In the genomic region with DNA sequence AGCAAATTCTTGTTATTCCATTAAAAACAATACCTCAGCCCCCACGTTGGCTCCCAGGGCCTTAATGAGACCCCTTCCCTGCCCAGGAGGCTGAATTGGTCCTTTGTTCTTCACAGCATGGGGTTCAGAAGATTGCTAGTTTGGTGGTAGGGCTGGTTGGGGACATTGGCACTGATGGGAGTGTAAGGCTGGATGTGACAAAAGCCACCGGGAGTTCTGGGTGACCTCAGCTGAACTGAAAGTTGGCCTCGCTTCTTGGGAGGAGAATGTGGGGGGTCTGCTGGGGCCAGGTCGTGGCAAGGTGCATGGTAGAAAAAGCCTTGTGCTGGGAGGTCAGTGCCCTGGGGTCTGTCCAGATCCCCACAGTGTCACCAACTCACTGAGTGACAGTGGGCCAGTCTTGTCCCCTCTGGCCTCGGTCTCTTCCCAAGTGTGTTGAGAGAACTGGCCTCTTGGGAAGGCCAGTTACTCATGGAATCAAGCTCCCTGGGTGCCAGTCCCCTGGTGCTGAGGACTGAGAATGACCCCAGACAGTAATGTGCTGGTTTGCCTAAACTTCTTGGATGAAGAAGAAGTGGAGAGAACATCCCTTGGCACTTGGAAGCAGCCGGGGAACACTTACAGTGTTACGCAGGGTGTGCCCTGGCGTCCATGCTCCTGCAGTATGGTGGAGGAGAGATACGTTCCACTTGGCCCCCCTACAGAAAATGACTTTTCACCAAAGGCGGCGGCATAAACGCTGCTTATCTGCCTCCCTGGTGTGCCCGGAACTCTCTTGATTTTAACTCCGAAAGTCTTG, we compare ENCODE assay signal across 14 cellular contexts.
DNase-seq lines count a peak whose midpoint lies in the region; ATAC-seq, FAIRE-seq and TF ChIP-seq lines count a peak whose summit lies in the region.
"Had no signal": no experiment of that assay in that cellular context is flagged by ENCODE, and none has a peak within 500 bp of the region (broad histone marks: within the 10 kb centered on the region; RNA-seq: fewer than 3 reads in every experiment).

No MANE protein-coding gene starts in this region.

- no peak for TF ChIP-seq EP300 in H1 (IDR thresholded peaks at IDR 0.05; ENCODE audit: borderline replicate concordance in 1 of 2, low read depth in 2 of 2, low read length in 2 of 2)

- no peak for TF ChIP-seq RAD21 in H1 (IDR thresholded peaks at IDR 0.05 in 1 of 2, conservative IDR thresholded peaks at IDR 0.05 in 1 of 2; ENCODE audit: low read depth in 2 of 2, low read length in 2 of 2)

- H2AK5ac ChIP-seq in H1 (ENCODE audit: low read depth, low read length): no peak overlapping the region

- no peak overlapping the region for H2BK20ac ChIP-seq in H1 (ENCODE audit: low read length)

- H3K9me3 ChIP-seq in H1 (ENCODE audit: insufficient read depth in 2 of 2, low read depth in 1 of 2, low read length in 1 of 2): no peaks in the 10 kb centered on the region
- H3K9me3 ChIP-seq: BE2C, HAP-1 had no signal

- H3K36me3 ChIP-seq in H7 (replicated peaks; ENCODE audit: control insufficient read depth, insufficient read depth, low read length) (no peaks in the 10 kb centered on the region), H1 (ENCODE audit: control insufficient read depth in 2 of 4, insufficient read depth in 4 of 4, low read length in 3 of 4) (no peaks in the 10 kb centered on the region)
- H3K36me3 ChIP-seq: BE2C, HAP-1 had no signal

- H3K23ac ChIP-seq in H1 (ENCODE audit: insufficient read length): no peak overlapping the region

- no peak overlapping the region for H3K4me2 ChIP-seq in H1 (ENCODE audit: insufficient read depth in 1 of 2, low read depth in 2 of 2, low read length in 2 of 2)

- no peak overlapping the region for H3K27ac ChIP-seq in H1 (ENCODE audit: low read depth, low read length)
- H3K27ac ChIP-seq: SK-N-MC had no signal

- no peak overlapping the region for H2BK120ac ChIP-seq in H1 (replicated peaks; ENCODE audit: low read depth, low read length)

- H2AFZ ChIP-seq in H1 (ENCODE audit: low read length): no peak overlapping the region

- H4K20me1 ChIP-seq in H1 (replicated peaks in 1 of 2; ENCODE audit: control insufficient read depth in 1 of 2, insufficient read depth in 2 of 2, low read length in 2 of 2): no peaks in the 10 kb centered on the region

- CTCF ChIA-PET in H1 (lab: Charles Lee; ENCODE audit: partially characterized antibody): interaction anchor here (2.1 kb wide), 1 partner anchor 442 kb away, joined by 8 read pairs; no protein-coding TSS in a partner anchor

- H3K79me1 ChIP-seq in H1 (ENCODE audit: low read depth, low read length): no peaks in the 10 kb centered on the region

- DNase-seq in D341Med (ENCODE audit: low spot score) (peak; percentile 8), H7 (peak; percentile 20), H1 (ENCODE audit: low read depth in 1 of 2, low spot score in 2 of 2) (no peak), omental fat pad (ENCODE audit: low spot score) (peak; percentile 4), NCI-H1105 treated with DMSO at 0.1 percent for 48 hours (lab: John Stamatoyannopoulos, UW) (no peak), DMS114 treated with DMSO at 0.1 percent for 48 hours (lab: John Stamatoyannopoulos, UW; ENCODE audit: unreplicated experiment) (no peak)
- DNase-seq: BE2C, Karpas-422, NCI-H2081 treated with DMSO at 0.1 percent for 48 hours, NCI-H524 treated with DMSO at 0.1 percent for 48 hours had no signal

- H3K56ac ChIP-seq in H1 (replicated peaks; ENCODE audit: insufficient read length, low read depth, low read length): no peak overlapping the region

- H3K27me3 ChIP-seq in H7 (ENCODE audit: control insufficient read depth, insufficient read depth, low read length): no peaks in the 10 kb centered on the region
- H3K27me3 ChIP-seq in H1 (replicated peaks in 1 of 4; ENCODE audit: control insufficient read depth in 3 of 4, extremely low read depth in 1 of 4, insufficient read depth in 3 of 4, low read length in 3 of 4): no peaks in the 10 kb centered on the region; a peak in 1 of 7 replicates
- H3K27me3 ChIP-seq: BE2C had no signal

- no peak for ATAC-seq in omental fat pad (ENCODE audit: low FRiP score)
- ATAC-seq in HG03108 (IDR thresholded peaks at IDR 0.05; ENCODE audit: unreplicated experiment): no peak
- ATAC-seq: CD8-positive, alpha-beta T cell had no signal

- H3K23me2 ChIP-seq in H1 (ENCODE audit: low read depth, low read length): peaks cover 11% of the 10 kb centered on the region; the same call in 1 of the 2 replicates

- no peak overlapping the region for H3K4ac ChIP-seq in H1 (replicated peaks; ENCODE audit: insufficient read length, low read depth, low read length)

- H4K8ac ChIP-seq in H1 (ENCODE audit: extremely low read depth, insufficient read depth, low read length): peak overlapping the region; percentile 26

- no peaks in the 10 kb centered on the region for H3K79me2 ChIP-seq in H1 (ENCODE audit: control insufficient read depth in 1 of 2, insufficient read depth in 2 of 2, low read length in 2 of 2)

- TF ChIP-seq POLR2A in H1 (IDR thresholded peaks at IDR 0.05; ENCODE audit: control extremely low read depth in 1 of 2, low read depth in 2 of 2, low read length in 2 of 2): no peak

- H3K14ac ChIP-seq in H1 (ENCODE audit: insufficient read length): no peak overlapping the region

- H2BK5ac ChIP-seq in H1 (ENCODE audit: low read depth, low read length): no peak overlapping the region

- H3K4me3 ChIP-seq in H7 (ENCODE audit: insufficient read depth, low read depth, low read length) (no peak overlapping the region), H1 (ENCODE audit: extremely low read depth in 1 of 4, insufficient read depth in 2 of 4, low read depth in 3 of 4, low read length in 4 of 4) (no peak overlapping the region)
- H3K4me3 ChIP-seq: HAP-1, SK-N-MC had no signal

- H3K4me1 ChIP-seq in H1 (replicated peaks in 1 of 4; ENCODE audit: control insufficient read depth in 3 of 4, insufficient read depth in 4 of 4, low read length in 3 of 4): peaks cover 0 to 5% (median 4%) of the 10 kb centered on the region in 4 experiments; a peak in 4 of 7 replicates
- H3K4me1 ChIP-seq: BE2C, HAP-1 had no signal

- no peak for FAIRE-seq in H1 (lab: Jason Lieb, UNC)

- no peak overlapping the region for H2BK12ac ChIP-seq in H1 (ENCODE audit: low read depth, low read length)

- H4K91ac ChIP-seq in H1 (replicated peaks; ENCODE audit: insufficient read length, low read length): no peak overlapping the region

- H4K5ac ChIP-seq in H1 (ENCODE audit: insufficient read length, low read depth, low read length): no peak overlapping the region

- TF ChIP-seq CTCF in H1 (IDR thresholded peaks at IDR 0.05; ENCODE audit: control extremely low read depth in 1 of 3, insufficient read depth in 1 of 3, low read depth in 1 of 3, low read length in 3 of 3) (no peak), omental fat pad (IDR thresholded peaks at IDR 0.05) (no peak)

- no peak overlapping the region for H2BK15ac ChIP-seq in H1 (ENCODE audit: low read length)

- no peak overlapping the region for H3K9ac ChIP-seq in H1 (replicated peaks in 1 of 4; ENCODE audit: extremely low read depth in 1 of 4, low read depth in 3 of 4, low read length in 3 of 4)

- POLR2A ChIA-PET in H1 (lab: Charles Lee; ENCODE audit: partially characterized antibody): no interaction called here

- H3K18ac ChIP-seq in H1 (ENCODE audit: extremely low read depth, low read length): no peak overlapping the region

- 91% methylated on average over 13 of the region's 14 CpGs; no CpG with 5 or more reads in 1 of the 2 experiments for WGBS in H1 (ENCODE audit: extremely low coverage in 1 of 2, insufficient coverage in 1 of 2, insufficient read length in 1 of 2, insufficient replicate concordance in 2 of 2, low coverage in 1 of 2, low lambda C conversion rate in 2 of 2, missing lambda C conversion rate in 1 of 2), 2 experiments

TF ChIP-seq in H1, 55 proteins besides CTCF, POLR2A, EP300 and RAD21:
- TF ChIP-seq CBX5 (IDR thresholded peaks at IDR 0.05; ENCODE audit: low read depth, low read length): no peak
- no peak for TF ChIP-seq GABPA (IDR thresholded peaks at IDR 0.05; ENCODE audit: borderline replicate concordance, insufficient read depth, low read length)
- TF ChIP-seq ZNF274 (IDR thresholded peaks at IDR 0.05; ENCODE audit: borderline replicate concordance, extremely low read depth, low read length): no peak
- TF ChIP-seq SIX5 (IDR thresholded peaks at IDR 0.05; ENCODE audit: low read depth, low read length): no peak
- TF ChIP-seq CHD2 (IDR thresholded peaks at IDR 0.05; ENCODE audit: low read length): no peak
- TF ChIP-seq YY1 (IDR thresholded peaks at IDR 0.05; ENCODE audit: low read depth, low read length): no peak
- TF ChIP-seq TEAD4 (IDR thresholded peaks at IDR 0.05; ENCODE audit: low read depth, low read length): no peak
- TF ChIP-seq KDM4A (IDR thresholded peaks at IDR 0.05; ENCODE audit: low read depth, low read length, severe bottlenecking): no peak
- no peak for TF ChIP-seq CHD1 (IDR thresholded peaks at IDR 0.05; ENCODE audit: low read depth, low read length)
- TF ChIP-seq NRF1 (IDR thresholded peaks at IDR 0.05; ENCODE audit: low read depth, low read length): no peak
- TF ChIP-seq POU5F1 (IDR thresholded peaks at IDR 0.05; ENCODE audit: low read depth, low read length): no peak
- TF ChIP-seq, protein P1, sequence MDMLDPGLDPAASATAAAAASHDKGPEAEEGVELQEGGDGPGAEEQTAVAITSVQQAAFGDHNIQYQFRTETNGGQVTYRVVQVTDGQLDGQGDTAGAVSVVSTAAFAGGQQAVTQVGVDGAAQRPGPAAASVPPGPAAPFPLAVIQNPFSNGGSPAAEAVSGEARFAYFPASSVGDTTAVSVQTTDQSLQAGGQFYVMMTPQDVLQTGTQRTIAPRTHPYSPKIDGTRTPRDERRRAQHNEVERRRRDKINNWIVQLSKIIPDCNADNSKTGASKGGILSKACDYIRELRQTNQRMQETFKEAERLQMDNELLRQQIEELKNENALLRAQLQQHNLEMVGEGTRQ (IDR thresholded peaks at IDR 0.05; ENCODE audit: low read length): no peak
- no peak for TF ChIP-seq CREB1 (IDR thresholded peaks at IDR 0.05)
- no peak for TF ChIP-seq RNF2 (IDR thresholded peaks at IDR 0.05; ENCODE audit: borderline replicate concordance, low read depth, low read length, missing control alignments, poor library complexity, severe bottlenecking)
- no peak for TF ChIP-seq BACH1 (IDR thresholded peaks at IDR 0.05; ENCODE audit: low read length)
- TF ChIP-seq CTBP2 (IDR thresholded peaks at IDR 0.05; ENCODE audit: borderline replicate concordance, insufficient read depth, insufficient read length, low read length): no peak
- TF ChIP-seq TAF7 (optimal IDR thresholded peaks at IDR 0.05; ENCODE audit: borderline replicate concordance, low read depth, low read length): no peak
- no peak for TF ChIP-seq RFX5 (IDR thresholded peaks at IDR 0.05; ENCODE audit: borderline replicate concordance, low read depth, low read length)
- TF ChIP-seq SP4 (IDR thresholded peaks at IDR 0.05; ENCODE audit: low read length): no peak

Comparison
In these comparisons a context has a peak if more than half of its experiments do, and no peak if none do; other contexts are left out.
1. DNase-seq: peak in D341Med (single experiment), H7 (single experiment) and omental fat pad (single experiment); none in H1 (0 of 2), NCI-H1105 treated with DMSO at 0.1 percent for 48 hours (single experiment) and DMS114 treated with DMSO at 0.1 percent for 48 hours (single experiment).